In the genomic region with DNA sequence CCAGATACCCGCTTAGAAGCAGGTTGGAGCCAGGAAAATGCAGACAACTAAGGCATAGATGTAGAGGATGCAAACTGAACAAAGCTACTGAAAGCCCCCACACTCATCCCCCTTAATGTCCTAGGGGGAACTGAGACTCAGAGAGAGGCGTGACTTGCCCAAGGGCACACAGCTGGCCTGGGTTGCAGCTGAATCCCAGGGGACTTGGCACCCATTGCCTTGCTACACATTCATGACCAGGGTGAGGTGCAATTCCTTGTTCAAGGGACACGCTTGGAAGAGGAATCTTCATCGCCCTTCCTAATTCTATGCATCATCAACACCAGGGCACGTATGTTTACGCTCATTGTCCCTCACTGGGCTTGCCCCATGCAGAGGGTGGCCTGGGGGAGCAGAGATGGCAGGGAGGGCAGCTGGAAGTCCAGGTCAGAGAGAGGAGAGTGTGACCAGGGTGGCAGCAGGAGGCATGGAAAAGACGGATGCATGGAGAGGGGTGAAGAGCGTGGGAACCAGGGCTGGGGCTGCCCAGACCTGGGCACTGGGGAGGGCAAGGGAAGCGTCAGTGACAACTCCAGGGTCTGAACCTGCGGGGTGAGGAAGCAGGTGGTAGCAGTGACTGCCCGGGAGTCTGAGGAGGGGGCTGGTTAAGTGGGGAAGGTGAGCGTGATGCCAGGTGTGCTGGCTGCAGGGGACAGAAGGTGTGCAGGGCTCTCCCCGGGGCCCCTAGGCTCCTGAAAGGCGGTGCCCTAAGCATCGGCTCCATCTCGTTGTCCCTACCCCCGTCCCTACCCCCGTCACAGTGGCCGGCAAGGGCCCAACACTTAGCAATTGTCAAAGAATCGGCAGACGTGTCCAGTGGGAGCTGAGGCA, we compare ENCODE assay signal across 15 cellular contexts.
DNase-seq lines count a peak whose midpoint lies in the region; ATAC-seq and TF ChIP-seq lines count a peak whose summit lies in the region.
"Had no signal": no experiment of that assay in that cellular context is flagged by ENCODE, and none has a peak within 500 bp of the region (broad histone marks: within the 10 kb centered on the region; RNA-seq: fewer than 3 reads in every experiment).

No MANE protein-coding gene starts in this region.

- H3K4me3 ChIP-seq in endodermal cell (ENCODE audit: low read length) (no peak overlapping the region), upper lobe of right lung (no peak overlapping the region), esophagus squamous epithelium (no peak overlapping the region)
- H3K4me3 ChIP-seq: HAP-1, left lung, testis had no signal

- H3K9ac ChIP-seq in endodermal cell (ENCODE audit: extremely low read depth, low read length, poor library complexity, severe bottlenecking) = no peak overlapping the region

- peaks cover 69% of the 10 kb centered on the region for H3K27me3 Mint-ChIP-seq in activated naive CD4-positive, alpha-beta T cell treated with anti-CD3 and anti-CD28 coated beads, Interleukin-2, amount 10 ng/mL, durations not matched to agents 7 days and 5 days
- no peaks in the 10 kb centered on the region for H3K27me3 Mint-ChIP-seq in activated naive CD4-positive, alpha-beta T cell treated with anti-CD3 and anti-CD28 coated beads for 36 hours (ENCODE audit: low read depth)
- peaks cover 40% of the 10 kb centered on the region for H3K27me3 Mint-ChIP-seq in endodermal cell (ENCODE audit: insufficient read depth)

- no peak overlapping the region for H3K4me3 Mint-ChIP-seq in activated naive CD4-positive, alpha-beta T cell treated with anti-CD3 and anti-CD28 coated beads, Interleukin-2, amount 10 ng/mL, durations not matched to agents 7 days and 5 days
- H3K4me3 Mint-ChIP-seq in activated naive CD4-positive, alpha-beta T cell treated with anti-CD3 and anti-CD28 coated beads for 36 hours = no peak overlapping the region
- H3K4me3 Mint-ChIP-seq in endodermal cell = no peak overlapping the region

- H3K27me3 ChIP-seq in endodermal cell (ENCODE audit: control insufficient read depth, insufficient read depth, low read length, poor library complexity, severe bottlenecking) (peaks cover 34% of the 10 kb centered on the region), upper lobe of right lung (peaks cover 46% of the 10 kb centered on the region), esophagus squamous epithelium (peaks cover 0 to 87% (median 0%) of the 10 kb centered on the region in 4 donors)
- H3K27me3 ChIP-seq: testis had no signal

- H3K4me1 ChIP-seq in endodermal cell (ENCODE audit: control insufficient read depth, insufficient read depth, low read length) (no peaks in the 10 kb centered on the region), upper lobe of right lung (peaks cover 6% of the 10 kb centered on the region), esophagus squamous epithelium (peaks cover 0 to 22% (median 11%) of the 10 kb centered on the region in 3 donors)

- no peak for DNase-seq in activated naive CD4-positive, alpha-beta T cell treated with anti-CD3 and anti-CD28 coated beads, Interleukin-2, amount 10 ng/mL, durations not matched to agents 7 days and 5 days
- DNase-seq in activated naive CD4-positive, alpha-beta T cell treated with anti-CD3 and anti-CD28 coated beads for 36 hours = no peak
- DNase-seq in NAMALWA (ENCODE audit: low spot score) = peak; percentile 40
- DNase-seq in endodermal cell = peak; percentile 39
- DNase-seq in upper lobe of right lung = peak; percentile 49
- no peak for DNase-seq in esophagus squamous epithelium (lab: John Stamatoyannopoulos, UW)
- no peak for DNase-seq in NCI-H2171 (lab: John Stamatoyannopoulos, UW)
- no peak for DNase-seq in GM10248 (ENCODE audit: extremely low spot score)
- DNase-seq: activated naive CD4-positive, alpha-beta T cell treated with anti-CD3 and anti-CD28 coated beads, Interleukin-2, amount 50 U/mL, for 16 hours; left lung; natural killer cell; NCI-H1092 treated with DMSO at 0.1 percent for 48 hours; SHP77 treated with DMSO at 0.1 percent for 48 hours; testis had no signal

- 85 to 87% methylated on average over 7 to 21 of the region's 21 CpGs for WGBS in endodermal cell (ENCODE audit: insufficient coverage in 1 of 2, insufficient read length in 1 of 2), 2 experiments
- 78 to 91% methylated on average over 11 to 21 of the region's 21 CpGs for WGBS in esophagus squamous epithelium, 2 donors

- no peaks in the 10 kb centered on the region for H3K36me3 ChIP-seq in endodermal cell (ENCODE audit: control insufficient read depth, insufficient read depth, low read length)
- H3K36me3 ChIP-seq in upper lobe of right lung = no peaks in the 10 kb centered on the region
- no peaks in the 10 kb centered on the region for H3K36me3 ChIP-seq in esophagus squamous epithelium
- H3K36me3 ChIP-seq: HAP-1, left lung had no signal

- no peak for TF ChIP-seq POLR2A in esophagus squamous epithelium (IDR thresholded peaks at IDR 0.05)

- H3K9me3 ChIP-seq in endodermal cell (ENCODE audit: control insufficient read depth, low read length) (no peaks in the 10 kb centered on the region), upper lobe of right lung (no peaks in the 10 kb centered on the region), esophagus squamous epithelium (no peaks in the 10 kb centered on the region)
- H3K9me3 ChIP-seq: HAP-1, left lung, testis had no signal

- no peaks in the 10 kb centered on the region for H3K9me3 Mint-ChIP-seq in activated naive CD4-positive, alpha-beta T cell treated with anti-CD3 and anti-CD28 coated beads, Interleukin-2, amount 10 ng/mL, durations not matched to agents 7 days and 5 days
- H3K9me3 Mint-ChIP-seq in activated naive CD4-positive, alpha-beta T cell treated with anti-CD3 and anti-CD28 coated beads for 36 hours = no peaks in the 10 kb centered on the region
- no peaks in the 10 kb centered on the region for H3K9me3 Mint-ChIP-seq in endodermal cell
- H3K9me3 Mint-ChIP-seq: natural killer cell had no signal

- peaks cover 3% of the 10 kb centered on the region for H3K36me3 Mint-ChIP-seq in activated naive CD4-positive, alpha-beta T cell treated with anti-CD3 and anti-CD28 coated beads, Interleukin-2, amount 10 ng/mL, durations not matched to agents 7 days and 5 days
- no peaks in the 10 kb centered on the region for H3K36me3 Mint-ChIP-seq in activated naive CD4-positive, alpha-beta T cell treated with anti-CD3 and anti-CD28 coated beads for 36 hours (ENCODE audit: low read depth)
- H3K36me3 Mint-ChIP-seq in endodermal cell (ENCODE audit: low read depth) = no peaks in the 10 kb centered on the region
- H3K36me3 Mint-ChIP-seq: natural killer cell had no signal

- H3K27ac ChIP-seq in endodermal cell (ENCODE audit: low read depth, low read length) (no peak overlapping the region), upper lobe of right lung (no peak overlapping the region), esophagus squamous epithelium (no peak overlapping the region)
- H3K27ac ChIP-seq: left lung, testis had no signal

- CTCF ChIA-PET in activated naive CD4-positive, alpha-beta T cell treated with anti-CD3 and anti-CD28 coated beads, Interleukin-2, amount 10 ng/mL, durations not matched to agents 7 days and 5 days (lab: Charles Lee) = interaction anchor here (1.5 kb wide), 1 partner anchor 149 kb away, joined by 4 read pairs; no protein-coding TSS in a partner anchor
- CTCF ChIA-PET in activated naive CD4-positive, alpha-beta T cell treated with anti-CD3 and anti-CD28 coated beads for 36 hours (lab: Charles Lee) = interaction anchor here (1.1 kb wide), 1 partner anchor 322 kb away, joined by 3 read pairs; no protein-coding TSS in a partner anchor
- CTCF ChIA-PET in GM10248 (lab: Yijun Ruan, JAX) = interaction anchor here (1.9 kb wide), 1 partner anchor 20 kb away, joined by 4 read pairs; no protein-coding TSS in a partner anchor

- POLR2A ChIA-PET in GM10248 (lab: Yijun Ruan, JAX) = no interaction called here

- H3K4me1 Mint-ChIP-seq in activated naive CD4-positive, alpha-beta T cell treated with anti-CD3 and anti-CD28 coated beads, Interleukin-2, amount 10 ng/mL, durations not matched to agents 7 days and 5 days = peaks cover 52% of the 10 kb centered on the region
- peaks cover 27% of the 10 kb centered on the region for H3K4me1 Mint-ChIP-seq in activated naive CD4-positive, alpha-beta T cell treated with anti-CD3 and anti-CD28 coated beads for 36 hours (ENCODE audit: low read depth)
- H3K4me1 Mint-ChIP-seq in endodermal cell = peaks cover 4% of the 10 kb centered on the region

- no peak for TF ChIP-seq CTCF in endodermal cell (conservative IDR thresholded peaks at IDR 0.05)
- no peak for TF ChIP-seq CTCF in upper lobe of right lung (IDR thresholded peaks at IDR 0.05)
- TF ChIP-seq CTCF in esophagus squamous epithelium (IDR thresholded peaks at IDR 0.05) = no peak
- no peak for TF ChIP-seq CTCF in GM10248 (IDR thresholded peaks at IDR 0.05; ENCODE audit: control extremely low read depth, extremely low read depth, low read depth, missing control alignments)

- peak; percentile 17 for ATAC-seq in upper lobe of right lung
- ATAC-seq: left lung had no signal

- peak overlapping the region; percentile 68 for H3K27ac Mint-ChIP-seq in activated naive CD4-positive, alpha-beta T cell treated with anti-CD3 and anti-CD28 coated beads, Interleukin-2, amount 10 ng/mL, durations not matched to agents 7 days and 5 days
- H3K27ac Mint-ChIP-seq in activated naive CD4-positive, alpha-beta T cell treated with anti-CD3 and anti-CD28 coated beads for 36 hours = no peak overlapping the region
- H3K27ac Mint-ChIP-seq in endodermal cell = no peak overlapping the region
- H3K27ac Mint-ChIP-seq: natural killer cell had no signal

- intact Hi-C loops in activated naive CD4-positive, alpha-beta T cell treated with anti-CD3 and anti-CD28 coated beads for 36 hours (cut with micrococcal nuclease) = no loop called here
- intact Hi-C loops in upper lobe of right lung (cut with DNase I) (no loop called here), esophagus squamous epithelium (cut with DNase I) (no loop called here)

Comparison
In these comparisons a context has a peak if more than half of its experiments do, and no peak if none do; other contexts are left out.
1. DNase-seq: peak in NAMALWA (single experiment), endodermal cell (single experiment) and upper lobe of right lung (single experiment); none in activated naive CD4-positive, alpha-beta T cell treated with anti-CD3 and anti-CD28 coated beads, Interleukin-2, amount 10 ng/mL, durations not matched to agents 7 days and 5 days (single experiment), activated naive CD4-positive, alpha-beta T cell treated with anti-CD3 and anti-CD28 coated beads for 36 hours (single experiment), esophagus squamous epithelium (single experiment), NCI-H2171 (single experiment) and GM10248 (single experiment).